ENCODE assay signal across 11 cellular contexts in the genomic region with DNA sequence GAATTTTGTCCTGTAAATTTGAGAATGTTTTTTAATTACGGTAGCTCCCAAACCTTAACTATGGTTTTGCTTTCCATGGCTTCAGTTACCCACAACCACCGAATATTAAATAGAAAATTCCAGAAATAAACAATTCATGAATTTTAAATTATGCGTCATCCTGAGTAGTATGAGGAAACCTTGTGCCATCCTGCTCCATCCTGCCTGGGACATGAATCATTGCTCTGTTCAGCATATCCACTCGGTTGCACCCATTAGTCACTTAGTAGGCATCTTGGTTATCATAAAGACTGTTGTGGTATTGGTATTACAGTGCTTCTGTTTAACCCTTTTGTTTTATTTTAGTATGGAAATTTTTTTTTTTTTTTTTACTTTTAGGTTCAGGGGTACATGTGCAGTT. TPM values are rescaled to one million over a fixed set of nuclear protein-coding genes. Genes with fewer than 3 reads are reported as not detected.
DNase-seq lines count a peak whose midpoint lies in the region; ATAC-seq lines count a peak whose summit lies in the region.
"Had no signal": no experiment of that assay in that cellular context is flagged by ENCODE, and none has a peak within 500 bp of the region (broad histone marks: within the 10 kb centered on the region; RNA-seq: fewer than 3 reads in every experiment).

No MANE protein-coding gene starts in this region.

- H3K36me3 Mint-ChIP-seq in activated naive CD4-positive, alpha-beta T cell treated with anti-CD3 and anti-CD28 coated beads for 36 hours (ENCODE audit: low read depth) = peaks cover 22% of the 10 kb centered on the region
- peaks cover 41% of the 10 kb centered on the region for H3K36me3 Mint-ChIP-seq in activated naive CD4-positive, alpha-beta T cell treated with anti-CD3 and anti-CD28 coated beads, Interleukin-2, amount 10 ng/mL, durations not matched to agents 7 days and 5 days

- CTCF ChIA-PET in activated naive CD4-positive, alpha-beta T cell treated with anti-CD3 and anti-CD28 coated beads for 36 hours (lab: Charles Lee) = interaction anchor here (0.6 to 1.7 kb wide), 3 partner anchors 11 to 18 kb away, joined by 4 to 13 read pairs (median 4); no protein-coding TSS in a partner anchor
- CTCF ChIA-PET in activated naive CD4-positive, alpha-beta T cell treated with anti-CD3 and anti-CD28 coated beads, Interleukin-2, amount 10 ng/mL, durations not matched to agents 7 days and 5 days (lab: Charles Lee) = interaction anchor here (1.2 to 2.4 kb wide), 2 partner anchors 17 to 233 kb away, joined by 3 to 6 read pairs; no protein-coding TSS in a partner anchor

- no peak overlapping the region for H3K4me3 Mint-ChIP-seq in activated naive CD4-positive, alpha-beta T cell treated with anti-CD3 and anti-CD28 coated beads for 36 hours
- H3K4me3 Mint-ChIP-seq in activated naive CD4-positive, alpha-beta T cell treated with anti-CD3 and anti-CD28 coated beads, Interleukin-2, amount 10 ng/mL, durations not matched to agents 7 days and 5 days = no peak overlapping the region

- DNase-seq in activated naive CD4-positive, alpha-beta T cell treated with anti-CD3 and anti-CD28 coated beads for 36 hours = peak; percentile 31
- no peak for DNase-seq in activated naive CD4-positive, alpha-beta T cell treated with anti-CD3 and anti-CD28 coated beads, Interleukin-2, amount 10 ng/mL, durations not matched to agents 7 days and 5 days
- DNase-seq in SW 1271 (lab: John Stamatoyannopoulos, UW) (peak; percentile 88 to 98), fibroblast of the conjunctiva (ENCODE audit: low read depth) (peak; percentile 89), stromal cell of bone marrow (ENCODE audit: low read depth) (peak; percentile 72), Right ventricle myocardium superior (no peak)
- DNase-seq in activated effector memory CD4-positive, alpha-beta T cell treated with anti-CD3 and anti-CD28 coated beads, Interleukin-2, amount 50 U/mL, for 16 hours = no peak
- DNase-seq: naive thymus-derived CD4-positive, alpha-beta T cell; NCI-H1092; SJCRH30 had no signal

- intact Hi-C loops in activated naive CD4-positive, alpha-beta T cell treated with anti-CD3 and anti-CD28 coated beads for 36 hours (cut with micrococcal nuclease) = loop anchor here (1.0 kb wide), 1 partner anchor 10 kb away; no protein-coding TSS in a partner anchor
- intact Hi-C loops in Right ventricle myocardium superior (cut with DNase I) = no loop called here

- no peaks in the 10 kb centered on the region for H3K27me3 Mint-ChIP-seq in activated naive CD4-positive, alpha-beta T cell treated with anti-CD3 and anti-CD28 coated beads for 36 hours (ENCODE audit: low read depth)
- H3K27me3 Mint-ChIP-seq in activated naive CD4-positive, alpha-beta T cell treated with anti-CD3 and anti-CD28 coated beads, Interleukin-2, amount 10 ng/mL, durations not matched to agents 7 days and 5 days = no peaks in the 10 kb centered on the region
- H3K27me3 Mint-ChIP-seq: naive thymus-derived CD4-positive, alpha-beta T cell had no signal

- no peaks in the 10 kb centered on the region for H3K9me3 Mint-ChIP-seq in activated naive CD4-positive, alpha-beta T cell treated with anti-CD3 and anti-CD28 coated beads for 36 hours
- H3K9me3 Mint-ChIP-seq in activated naive CD4-positive, alpha-beta T cell treated with anti-CD3 and anti-CD28 coated beads, Interleukin-2, amount 10 ng/mL, durations not matched to agents 7 days and 5 days = no peaks in the 10 kb centered on the region
- H3K9me3 Mint-ChIP-seq: naive thymus-derived CD4-positive, alpha-beta T cell had no signal

- peak overlapping the region; percentile 5 for H3K27ac Mint-ChIP-seq in activated naive CD4-positive, alpha-beta T cell treated with anti-CD3 and anti-CD28 coated beads for 36 hours
- no peak overlapping the region for H3K27ac Mint-ChIP-seq in activated naive CD4-positive, alpha-beta T cell treated with anti-CD3 and anti-CD28 coated beads, Interleukin-2, amount 10 ng/mL, durations not matched to agents 7 days and 5 days

- H3K4me1 Mint-ChIP-seq in activated naive CD4-positive, alpha-beta T cell treated with anti-CD3 and anti-CD28 coated beads for 36 hours (ENCODE audit: low read depth) = peaks cover 76% of the 10 kb centered on the region
- H3K4me1 Mint-ChIP-seq in activated naive CD4-positive, alpha-beta T cell treated with anti-CD3 and anti-CD28 coated beads, Interleukin-2, amount 10 ng/mL, durations not matched to agents 7 days and 5 days = peaks cover 20% of the 10 kb centered on the region

- ATAC-seq in HG03045 (IDR thresholded peaks at IDR 0.05; ENCODE audit: unreplicated experiment) (no peak), Right ventricle myocardium superior (ENCODE audit: poor library complexity) (no peak)
- ATAC-seq: naive thymus-derived CD4-positive, alpha-beta T cell had no signal

RNA-seq across cellular contexts. Expression of a gene that starts 39.7 kb away (rescaled TPM):
- under 1 TPM; 0.40 to 0.48 TPM for total RNA-seq in activated naive CD4-positive, alpha-beta T cell treated with anti-CD3 and anti-CD28 coated beads for 36 hours
- total RNA-seq in Right ventricle myocardium superior = not detected
- total RNA-seq: SJCRH30 had no signal

RNA-seq across cellular contexts. Expression of a gene that starts 53.7 kb away (rescaled TPM):
- not detected for total RNA-seq in activated naive CD4-positive, alpha-beta T cell treated with anti-CD3 and anti-CD28 coated beads for 36 hours
- not detected for total RNA-seq in Right ventricle myocardium superior
- total RNA-seq: naive thymus-derived CD4-positive, alpha-beta T cell; SJCRH30 had no signal

Comparison
In these comparisons a context has a peak if more than half of its experiments do, and no peak if none do; other contexts are left out.
1. DNase-seq: peak in activated naive CD4-positive, alpha-beta T cell treated with anti-CD3 and anti-CD28 coated beads for 36 hours (single experiment), SW 1271 (2 of 2), fibroblast of the conjunctiva (single experiment) and stromal cell of bone marrow (single experiment); none in activated naive CD4-positive, alpha-beta T cell treated with anti-CD3 and anti-CD28 coated beads, Interleukin-2, amount 10 ng/mL, durations not matched to agents 7 days and 5 days (single experiment), Right ventricle myocardium superior (single experiment) and activated effector memory CD4-positive, alpha-beta T cell treated with anti-CD3 and anti-CD28 coated beads, Interleukin-2, amount 50 U/mL, for 16 hours (single experiment).